ENCODE assay signal across 12 cellular contexts in the genomic region with DNA sequence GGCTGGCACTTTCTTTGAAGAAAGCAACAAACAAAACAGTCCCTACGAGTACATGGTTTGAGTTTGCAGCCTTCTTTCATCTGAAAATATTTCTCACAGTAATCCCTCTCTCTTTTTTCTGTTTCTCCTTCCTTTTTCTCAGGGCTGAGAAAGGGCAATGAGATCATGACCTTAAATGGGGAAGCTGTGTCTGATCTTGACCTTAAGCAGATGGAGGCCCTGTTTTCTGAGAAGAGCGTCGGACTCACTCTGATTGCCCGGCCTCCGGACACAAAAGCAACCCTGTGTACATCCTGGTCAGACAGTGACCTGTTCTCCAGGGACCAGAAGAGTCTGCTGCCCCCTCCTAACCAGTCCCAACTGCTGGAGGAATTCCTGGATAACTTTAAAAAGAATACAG.
DNase-seq lines count a peak whose midpoint lies in the region; ATAC-seq, FAIRE-seq and TF ChIP-seq lines count a peak whose summit lies in the region.
"Had no signal": no experiment of that assay in that cellular context is flagged by ENCODE, and none has a peak within 500 bp of the region (broad histone marks: within the 10 kb centered on the region; RNA-seq: fewer than 3 reads in every experiment).

No MANE protein-coding gene starts in this region.

- peaks cover 4% of the 10 kb centered on the region for H3K27me3 Mint-ChIP-seq in brain
- no peaks in the 10 kb centered on the region for H3K27me3 Mint-ChIP-seq in progenitor cell of endocrine pancreas

- H3K4me3 Mint-ChIP-seq in brain (no peak overlapping the region), progenitor cell of endocrine pancreas (ENCODE audit: low read depth) (no peak overlapping the region)

- peak overlapping the region in 3 of 5 experiments; percentile 19 to 54 (median 24) for H3K27ac Mint-ChIP-seq in brain
- no peak overlapping the region for H3K27ac Mint-ChIP-seq in progenitor cell of endocrine pancreas

- peak; percentile 40 for ATAC-seq in GM19452 (IDR thresholded peaks at IDR 0.05; ENCODE audit: unreplicated experiment)
- peak; percentile 45 for ATAC-seq in HG03432 (IDR thresholded peaks at IDR 0.05; ENCODE audit: unreplicated experiment)
- no peak for ATAC-seq in HG03135 (IDR thresholded peaks at IDR 0.05; ENCODE audit: unreplicated experiment)
- ATAC-seq: gastroesophageal sphincter had no signal

- no peak for FAIRE-seq in H54 (lab: Jason Lieb, UNC)

- TF ChIP-seq CTCF in brain (conservative IDR thresholded peaks at IDR 0.05) (no peak), progenitor cell of endocrine pancreas (IDR thresholded peaks at IDR 0.05; ENCODE audit: unreplicated experiment) (no peak)

- no peaks in the 10 kb centered on the region for H3K9me3 Mint-ChIP-seq in brain
- H3K9me3 Mint-ChIP-seq in progenitor cell of endocrine pancreas (ENCODE audit: low read depth): no peaks in the 10 kb centered on the region

- TF ChIP-seq POLR2A in GM10847 (IDR thresholded peaks at IDR 0.05; ENCODE audit: extremely low read depth, insufficient read length): peak; percentile 16
- TF ChIP-seq POLR2A in H54 (IDR thresholded peaks at IDR 0.05; ENCODE audit: low read depth, low read length): no peak

- DNase-seq in progenitor cell of endocrine pancreas (ENCODE audit: low spot score, unreplicated experiment) (no peak), NCI-H345 treated with DMSO at 0.1 percent for 48 hours (lab: John Stamatoyannopoulos, UW; ENCODE audit: unreplicated experiment) (no peak), H54 (ENCODE audit: insufficient read length, low spot score) (no peak)
- DNase-seq: C1 segment of cervical spinal cord, NCI-H187 treated with DMSO at 0.1 percent for 48 hours, SHP77 had no signal

- H3K4me1 Mint-ChIP-seq in brain (peaks cover 38% of the 10 kb centered on the region), progenitor cell of endocrine pancreas (ENCODE audit: low read depth) (peaks cover 7% of the 10 kb centered on the region)

- H3K36me3 Mint-ChIP-seq in brain (peaks cover 6% of the 10 kb centered on the region), progenitor cell of endocrine pancreas (ENCODE audit: insufficient read depth) (no peaks in the 10 kb centered on the region)
